In genomic region chr13:28408235-28408848, GRCh38 we compare ENCODE assay signal across 1 cellular context.
TF ChIP-seq lines count a peak whose summit lies in the region.

No MANE protein-coding gene starts in this region.

TF ChIP-seq in liver, 16 proteins besides CTCF, POLR2A, EP300 and RAD21 (continued from another document):
- TF ChIP-seq, protein P1, sequence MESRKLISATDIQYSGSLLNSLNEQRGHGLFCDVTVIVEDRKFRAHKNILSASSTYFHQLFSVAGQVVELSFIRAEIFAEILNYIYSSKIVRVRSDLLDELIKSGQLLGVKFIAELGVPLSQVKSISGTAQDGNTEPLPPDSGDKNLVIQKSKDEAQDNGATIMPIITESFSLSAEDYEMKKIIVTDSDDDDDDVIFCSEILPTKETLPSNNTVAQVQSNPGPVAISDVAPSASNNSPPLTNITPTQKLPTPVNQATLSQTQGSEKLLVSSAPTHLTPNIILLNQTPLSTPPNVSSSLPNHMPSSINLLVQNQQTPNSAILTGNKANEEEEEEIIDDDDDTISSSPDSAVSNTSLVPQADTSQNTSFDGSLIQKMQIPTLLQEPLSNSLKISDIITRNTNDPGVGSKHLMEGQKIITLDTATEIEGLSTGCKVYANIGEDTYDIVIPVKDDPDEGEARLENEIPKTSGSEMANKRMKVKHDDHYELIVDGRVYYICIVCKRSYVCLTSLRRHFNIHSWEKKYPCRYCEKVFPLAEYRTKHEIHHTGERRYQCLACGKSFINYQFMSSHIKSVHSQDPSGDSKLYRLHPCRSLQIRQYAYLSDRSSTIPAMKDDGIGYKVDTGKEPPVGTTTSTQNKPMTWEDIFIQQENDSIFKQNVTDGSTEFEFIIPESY (IDR thresholded peaks at IDR 0.05), result no peak
- TF ChIP-seq EGR1 (IDR thresholded peaks at IDR 0.05; ENCODE audit: low read depth in 2 of 2) (no peak), REST (IDR thresholded peaks at IDR 0.05) (no peak), YY1 (IDR thresholded peaks at IDR 0.05) (peak; percentile 10), RXRA (IDR thresholded peaks at IDR 0.05) (peak in 1 of 2 donors; percentile 59), ATF3 (IDR thresholded peaks at IDR 0.05) (no peak)
- TF ChIP-seq, protein P2, sequence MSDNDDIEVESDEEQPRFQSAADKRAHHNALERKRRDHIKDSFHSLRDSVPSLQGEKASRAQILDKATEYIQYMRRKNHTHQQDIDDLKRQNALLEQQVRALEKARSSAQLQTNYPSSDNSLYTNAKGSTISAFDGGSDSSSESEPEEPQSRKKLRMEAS (IDR thresholded peaks at IDR 0.05), result no peak
